In genomic region chr6:144497650-144498049, GRCh38 we compare ENCODE assay signal across 14 cellular contexts.
"Had no signal": no experiment of that assay in that cellular context is flagged by ENCODE, and none has a peak within 500 bp of the region (broad histone marks: within the 10 kb centered on the region; RNA-seq: fewer than 3 reads in every experiment).

No MANE protein-coding gene starts in this region.

- H3K27ac Mint-ChIP-seq: T-helper 17 cell had no signal

- H3K27me3 ChIP-seq: cardiac muscle cell, gastroesophageal sphincter, stomach had no signal

- DNase-seq: activated CD4-positive, alpha-beta T cell treated with anti-CD3 and anti-CD28 coated beads, Interleukin-2, amount 50 U/mL, for 48 hours; left ventricle myocardium inferior; stomach; T-helper 17 cell had no signal

- H3K4me3 ChIP-seq: cardiac muscle cell, gastroesophageal sphincter, left ventricle myocardium inferior, skin epidermis, stomach, thoracic aorta had no signal

- H3K27ac ChIP-seq: cardiac muscle cell, gastroesophageal sphincter, left ventricle myocardium inferior, parathyroid adenoma, skin epidermis, stomach, thoracic aorta had no signal

- H3K4me1 Mint-ChIP-seq: neural crest cell had no signal

- H3K9me3 ChIP-seq: gastroesophageal sphincter, stomach, thoracic aorta had no signal

- H3K27me3 Mint-ChIP-seq: T-helper 17 cell had no signal

- ATAC-seq: activated CD4-positive, CD25-positive, alpha-beta regulatory T cell treated with anti-CD3 and anti-CD28 coated beads, Interleukin-2, amount 50 U/mL, for 24 hours; gastroesophageal sphincter; T-helper 17 cell had no signal

- H3K9ac ChIP-seq: parathyroid adenoma had no signal

- H2AFZ ChIP-seq: parathyroid adenoma had no signal

- FAIRE-seq: colon, endothelial cell of umbilical vein, keratinocyte had no signal

- H3K4me3 Mint-ChIP-seq: neural crest cell, T-helper 17 cell had no signal

- H3K4me1 ChIP-seq: left ventricle myocardium inferior, stomach had no signal
